24 cellular contexts compared by ENCODE assay signal in the genomic region with DNA sequence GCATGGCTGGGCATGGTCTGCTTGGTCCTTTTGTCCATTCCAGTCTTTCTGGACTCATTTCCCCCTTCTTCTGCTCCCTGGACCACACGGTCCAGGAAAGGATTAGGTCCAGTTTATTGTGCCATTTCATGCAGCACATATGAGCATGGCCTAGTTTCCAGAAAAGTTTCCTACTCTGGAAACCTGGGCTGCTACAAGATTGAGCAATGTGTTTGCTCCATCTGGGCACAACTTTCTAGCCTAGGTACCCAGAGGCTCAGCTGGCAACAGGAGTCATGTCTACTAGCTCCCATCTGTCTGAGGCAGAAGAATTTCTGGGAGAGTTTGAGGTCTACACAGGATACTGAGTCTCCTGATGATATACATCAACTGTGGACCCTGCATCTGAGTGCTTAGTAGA. TPM values are rescaled to one million over a fixed set of nuclear protein-coding genes. Genes with fewer than 3 reads are reported as not detected.
DNase-seq lines count a peak whose midpoint lies in the region; ATAC-seq, FAIRE-seq and TF ChIP-seq lines count a peak whose summit lies in the region.
"Had no signal": no experiment of that assay in that cellular context is flagged by ENCODE, and none has a peak within 500 bp of the region (broad histone marks: within the 10 kb centered on the region; RNA-seq: fewer than 3 reads in every experiment).

No MANE protein-coding gene starts in this region.

- WGBS in GM23248 (ENCODE audit: low coverage in 1 of 2, low lambda C conversion rate in 2 of 2, missing lambda C conversion rate in 2 of 2), 2 experiments: 0 to 9% methylated on average over 1 of the region's 1 CpG

- peak; percentile 23 for FAIRE-seq in GM12891 (lab: Jason Lieb, UNC)
- FAIRE-seq: keratinocyte had no signal

- no peak for TF ChIP-seq POLR2A in GM12891 (IDR thresholded peaks at IDR 0.05; ENCODE audit: low read depth, low read length)

- no peaks in the 10 kb centered on the region; a peak in 1 of 22 replicates for H4K20me1 ChIP-seq in BLaER1 treated with 17β-estradiol and CSF1 and Interleukin-3, amounts not matched to agents 10 nM and 100 nM
- H4K20me1 ChIP-seq in GM23248 (ENCODE audit: insufficient read depth): no peaks in the 10 kb centered on the region

- in situ Hi-C loops in GM23248 (cut with MboI): loop anchor here (5.0 kb wide), 1 partner anchor 59 kb away; no protein-coding TSS in a partner anchor

- intact Hi-C loops in left colon (cut with DNase I, micrococcal nuclease): loop anchor here in 1 of 2 donors (5.0 kb wide), 1 partner anchor 64 kb away; no protein-coding TSS in a partner anchor

- H3K36me3 ChIP-seq in BLaER1 treated with 17β-estradiol and CSF1 and Interleukin-3, amounts not matched to agents 10 nM and 100 nM: no peaks in the 10 kb centered on the region
- no peaks in the 10 kb centered on the region for H3K36me3 ChIP-seq in skeletal muscle tissue (ENCODE audit: control insufficient read depth in 3 of 3, insufficient read depth in 3 of 3, low read length in 3 of 3)
- no peaks in the 10 kb centered on the region for H3K36me3 ChIP-seq in GM23248 (ENCODE audit: low read depth)
- H3K36me3 ChIP-seq: BE2C, tibial nerve had no signal

- H3K9ac ChIP-seq in BLaER1 treated with 17β-estradiol and CSF1 and Interleukin-3, amounts not matched to agents 10 nM and 100 nM: no peak overlapping the region
- H3K9ac ChIP-seq in skeletal muscle tissue (ENCODE audit: low read depth in 1 of 3, low read length in 3 of 3) (peak overlapping the region in 1 of 3 donors; percentile 17), GM23248 (no peak overlapping the region)

- no peaks in the 10 kb centered on the region for H3K9me2 ChIP-seq in GM23248 (ENCODE audit: insufficient read depth)

- H3K9me3 ChIP-seq in BLaER1 treated with 17β-estradiol and CSF1 and Interleukin-3, amounts not matched to agents 10 nM and 100 nM (replicated peaks in 1 of 11): no peaks in the 10 kb centered on the region
- H3K9me3 ChIP-seq in skeletal muscle tissue (ENCODE audit: control insufficient read depth in 3 of 3, low read length in 3 of 3) (no peaks in the 10 kb centered on the region), GM23248 (ENCODE audit: low read depth) (no peaks in the 10 kb centered on the region)
- H3K9me3 ChIP-seq: BE2C, body of pancreas, Caco-2, tibial nerve had no signal

- DNase-seq in GM12891 (ENCODE audit: insufficient read length, low spot score): no peak
- peak; percentile 2 to 12 for DNase-seq in left colon
- no peak for DNase-seq in activated T-cell treated with anti-CD3 and anti-CD28 coated beads, Interleukin-2, amount 50 U/mL, for 48 hours
- no peak for DNase-seq in GM23248
- DNase-seq: ACHN; activated CD4-positive, alpha-beta memory T cell treated with anti-CD3 and anti-CD28 coated beads, Interleukin-2, amount 10 ng/mL, durations not matched to agents 7 days and 5 days; activated CD4-positive, alpha-beta T cell treated with anti-CD3 and anti-CD28 coated beads for 1 hour; activated gamma-delta T cell treated with Interleukin-2 at 50 U/mL for 16 hours; BE2C; Caco-2; Karpas-422; NCI-H82; stimulated activated CD4-positive, alpha-beta T cell treated with anti-CD3 and anti-CD28 coated beads, Interleukin-15, amount 100 ng/mL, for 24 hours; stimulated activated naive CD8-positive, alpha-beta T cell treated with anti-CD3 and anti-CD28 coated beads, Interleukin-15, Interleukin-2, amounts not matched to agents 100 U/mL and 50 U/mL, for 24 hours had no signal

- H3K79me2 ChIP-seq in GM23248 (ENCODE audit: insufficient read depth): no peaks in the 10 kb centered on the region

- no peak overlapping the region for H3K27ac ChIP-seq in BLaER1 treated with 17β-estradiol and CSF1 and Interleukin-3, amounts not matched to agents 10 nM and 100 nM
- H3K27ac ChIP-seq in skeletal muscle tissue (ENCODE audit: low read depth, low read length) (peak overlapping the region; percentile 23), GM23248 (no peak overlapping the region)
- H3K27ac ChIP-seq: body of pancreas, HL-60, SK-N-MC, tibial nerve had no signal

- ATAC-seq in left colon (no peak), HG03457 (IDR thresholded peaks at IDR 0.05; ENCODE audit: unreplicated experiment) (no peak), HG02763 (IDR thresholded peaks at IDR 0.05; ENCODE audit: unreplicated experiment) (no peak)
- ATAC-seq: body of pancreas; stimulated activated naive CD8-positive, alpha-beta T cell treated with anti-CD3 and anti-CD28 coated beads, Interleukin-15, Interleukin-2, amounts not matched to agents 100 U/mL and 50 U/mL, for 24 hours had no signal

- H2AFZ ChIP-seq in GM23248: no peak overlapping the region

- H3F3A ChIP-seq in GM23248 (ENCODE audit: insufficient read depth): no peaks in the 10 kb centered on the region

- H3K27me3 ChIP-seq in BLaER1 treated with 17β-estradiol and CSF1 and Interleukin-3, amounts not matched to agents 10 nM and 100 nM: peaks cover 10 to 11% (median 10%) of the 10 kb centered on the region in 11 experiments
- H3K27me3 ChIP-seq in skeletal muscle tissue (ENCODE audit: control insufficient read depth in 3 of 3, insufficient read depth in 3 of 3, low read length in 3 of 3) (no peaks in the 10 kb centered on the region), GM23248 (replicated peaks; ENCODE audit: insufficient read depth) (peaks cover 13% of the 10 kb centered on the region)
- H3K27me3 ChIP-seq: BE2C, body of pancreas, tibial nerve had no signal

- peak overlapping the region; percentile 11 to 50 (median 32); a peak in 18 of 22 replicates for H3K4me2 ChIP-seq in BLaER1 treated with 17β-estradiol and CSF1 and Interleukin-3, amounts not matched to agents 10 nM and 100 nM
- H3K4me2 ChIP-seq in GM23248 (ENCODE audit: unreplicated experiment): no peak overlapping the region

- H3K4me3 ChIP-seq in BLaER1 treated with 17β-estradiol and CSF1 and Interleukin-3, amounts not matched to agents 10 nM and 100 nM: no peak overlapping the region
- H3K4me3 ChIP-seq in skeletal muscle tissue (ENCODE audit: low read length in 3 of 3) (no peak overlapping the region), GM23248 (no peak overlapping the region)
- H3K4me3 ChIP-seq: body of pancreas, lung, SK-N-MC, tibial nerve had no signal

- H3K4me1 ChIP-seq in BLaER1 treated with 17β-estradiol and CSF1 and Interleukin-3, amounts not matched to agents 10 nM and 100 nM: peaks cover 32 to 57% (median 45%) of the 10 kb centered on the region in 10 experiments
- H3K4me1 ChIP-seq in skeletal muscle tissue (ENCODE audit: control insufficient read depth in 3 of 3, insufficient read depth in 3 of 3, low read length in 3 of 3) (peaks cover 10 to 22% (median 15%) of the 10 kb centered on the region in 3 donors), GM23248 (ENCODE audit: insufficient read depth) (no peaks in the 10 kb centered on the region)
- H3K4me1 ChIP-seq: Caco-2 had no signal

TF ChIP-seq in GM12891, 5 proteins besides CTCF, POLR2A, EP300 and RAD21:
- no peak for TF ChIP-seq POLR2AphosphoS5 (IDR thresholded peaks at IDR 0.05; ENCODE audit: low read depth, low read length)
- no peak for TF ChIP-seq PAX5 (IDR thresholded peaks at IDR 0.05; ENCODE audit: insufficient read depth, low read length, severe bottlenecking)
- no peak for TF ChIP-seq TAF1 (IDR thresholded peaks at IDR 0.05; ENCODE audit: low read depth, low read length)
- TF ChIP-seq SPI1 (IDR thresholded peaks at IDR 0.05; ENCODE audit: low read depth, low read length): no peak
- no peak for TF ChIP-seq POU2F2 (IDR thresholded peaks at IDR 0.05; ENCODE audit: low read depth, low read length)

RNA-seq across cellular contexts. Expression of a gene that starts 14.8 kb away (rescaled TPM):
- 0.32 TPM for polyA plus RNA-seq in GM12891 (2012; ENCODE audit: low read depth, missing spikeins)
- total RNA-seq in left colon (10 to 100 TPM; 25.2 to 29.6 TPM), skeletal muscle tissue (58.5 TPM)
- 12.1 and 14.6 TPM in 2 replicates for total RNA-seq in GM23248 (2014; rRNA removed; shearing (Covaris generic))
- polyA plus RNA-seq in GM23248 (2016; fragmentation: Nextera tagmentation; extraction: Ambion mirVana): 11.2 and 11.4 TPM in 2 replicates

RNA-seq across cellular contexts. Expression of a gene that starts 30.8 kb away (rescaled TPM):
- polyA plus RNA-seq in GM12891 (2012; ENCODE audit: low read depth, missing spikeins): 29.7 TPM
- total RNA-seq in left colon (10 to 100 TPM; 70.5 to 76.9 TPM), skeletal muscle tissue (32.4 TPM)
- total RNA-seq in GM23248 (2014; rRNA removed; shearing (Covaris generic)): 5.0 and 7.8 TPM in 2 replicates
- polyA plus RNA-seq in GM23248 (2016; fragmentation: Nextera tagmentation; extraction: Ambion mirVana): 7.5 and 7.9 TPM in 2 replicates

Comparison
In these comparisons a context has a peak if more than half of its experiments do, and no peak if none do; other contexts are left out.
1. DNase-seq: peak in left colon (2 of 2); none in GM12891 (single experiment), activated T-cell treated with anti-CD3 and anti-CD28 coated beads, Interleukin-2, amount 50 U/mL, for 48 hours (0 of 2) and GM23248 (single experiment).